ENCODE assay signal across 10 cellular contexts in the genomic region with DNA sequence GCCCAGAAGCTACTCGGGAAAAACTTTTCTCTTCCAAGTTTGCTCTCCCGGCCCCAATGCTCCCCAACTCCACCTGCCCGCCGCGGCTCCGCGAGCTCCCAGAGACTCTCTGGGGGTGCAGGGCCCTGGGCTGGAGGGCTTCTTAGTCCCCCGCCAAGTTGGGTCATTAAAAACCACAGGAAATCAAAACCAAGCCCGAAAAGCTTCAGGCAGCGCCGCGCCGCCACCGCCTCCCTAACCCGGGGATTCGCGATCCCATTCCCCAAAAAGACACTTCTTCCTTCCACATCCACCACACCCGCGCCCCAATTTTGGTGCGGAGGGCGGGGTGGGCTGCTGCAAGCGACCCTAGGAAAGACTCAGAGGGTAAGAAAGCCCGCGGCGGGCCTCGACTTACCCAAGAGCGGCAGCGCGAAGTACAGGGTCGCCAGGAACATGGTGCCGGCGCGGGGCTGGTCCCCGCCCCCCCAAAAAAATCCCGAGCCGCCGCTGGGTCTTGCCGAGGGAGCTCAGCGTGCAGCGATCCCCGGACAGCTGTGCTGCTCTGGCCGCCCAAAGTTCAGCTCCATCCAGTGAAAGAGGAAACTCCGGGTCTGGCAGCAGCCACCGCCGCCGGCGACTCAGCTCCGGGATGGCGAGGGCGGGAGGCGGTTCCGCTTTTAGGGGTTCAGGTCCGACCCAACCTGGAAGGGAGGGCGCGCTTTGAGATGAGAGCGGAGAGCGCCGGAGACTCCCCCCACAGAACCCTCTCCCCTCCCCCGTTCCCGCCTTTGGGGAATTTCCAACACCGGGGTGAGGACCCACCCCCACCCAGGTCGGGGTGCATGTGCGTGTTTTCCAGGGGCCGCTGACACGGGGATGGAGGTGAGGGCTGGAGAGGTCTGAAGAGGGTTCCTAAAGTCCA. TPM values are rescaled to one million over a fixed set of nuclear protein-coding genes. Genes with fewer than 3 reads are reported as not detected.
DNase-seq lines count a peak whose midpoint lies in the region; ATAC-seq and TF ChIP-seq lines count a peak whose summit lies in the region.
"Had no signal": no experiment of that assay in that cellular context is flagged by ENCODE, and none has a peak within 500 bp of the region (broad histone marks: within the 10 kb centered on the region; RNA-seq: fewer than 3 reads in every experiment).

No MANE protein-coding gene starts in this region.

- DNase-seq in WTC11 (ENCODE audit: low spot score): peak; percentile 37
- DNase-seq in smooth muscle cell (lab: John Stamatoyannopoulos, UW; ENCODE audit: unreplicated experiment): peak; percentile 44
- no peak for DNase-seq in NCI-H446 (lab: John Stamatoyannopoulos, UW)
- DNase-seq in COLO829 (ENCODE audit: low spot score): no peak
- DNase-seq in NCI-H82 (lab: John Stamatoyannopoulos, UW): no peak
- DNase-seq in activated CD4-positive, alpha-beta T cell treated with anti-CD3 and anti-CD28 coated beads, Interleukin-2, amount 50 U/mL, for 48 hours: no peak

- H3K27ac Mint-ChIP-seq in WTC11: no peak overlapping the region

- peak overlapping the region; percentile 99 for H3K4me2 ChIP-seq in smooth muscle cell

- peaks cover 4% of the 10 kb centered on the region for H3K4me1 ChIP-seq in iPS-15b (ENCODE audit: control insufficient read depth, insufficient read depth, low read length)
- H3K4me1 ChIP-seq in smooth muscle cell (ENCODE audit: low read depth): peaks cover 19% of the 10 kb centered on the region

- no peaks in the 10 kb centered on the region for H3F3A ChIP-seq in smooth muscle cell (ENCODE audit: low read depth)

- H3K27me3 ChIP-seq in iPS-15b (ENCODE audit: control insufficient read depth, insufficient read depth, low read length) (peaks cover 90% of the 10 kb centered on the region), smooth muscle cell (ENCODE audit: low read depth) (peaks cover 84% of the 10 kb centered on the region)

- H4K20me1 ChIP-seq in smooth muscle cell (ENCODE audit: low read depth): no peaks in the 10 kb centered on the region

- TF ChIP-seq CTCF in WTC11 (IDR thresholded peaks at IDR 0.05) (no peak), smooth muscle cell (IDR thresholded peaks at IDR 0.05; ENCODE audit: borderline replicate concordance, insufficient read depth, poor library complexity, severe bottlenecking) (no peak)

- H3K4me3 ChIP-seq in iPS-15b (ENCODE audit: low read depth, low read length) (peak overlapping the region; percentile 63), smooth muscle cell (peak overlapping the region; percentile 63)

- no peak overlapping the region for H3K27ac ChIP-seq in smooth muscle cell (ENCODE audit: low read depth)

- POLR2A ChIA-PET in WTC11 (lab: Charles Lee): no interaction called here

- peak overlapping the region; percentile 86 for H2AFZ ChIP-seq in smooth muscle cell (ENCODE audit: low read depth)

- ATAC-seq in GM18907 (IDR thresholded peaks at IDR 0.05; ENCODE audit: unreplicated experiment) (peak; percentile 22), WTC11 (peak; percentile 2)

- H3K9me3 ChIP-seq in iPS-15b (ENCODE audit: control insufficient read depth, insufficient read depth, low read length) (no peaks in the 10 kb centered on the region), smooth muscle cell (replicated peaks; ENCODE audit: low read depth) (no peaks in the 10 kb centered on the region)

- no peaks in the 10 kb centered on the region for H3K36me3 Mint-ChIP-seq in WTC11

- no peaks in the 10 kb centered on the region for H3K9me3 Mint-ChIP-seq in WTC11

- H3K27me3 Mint-ChIP-seq in WTC11 (ENCODE audit: low read depth): peaks cover 97% of the 10 kb centered on the region

- H3K4me1 Mint-ChIP-seq in WTC11: peaks cover 12% of the 10 kb centered on the region

- H3K9ac ChIP-seq in iPS-15b (ENCODE audit: low read depth, low read length) (no peak overlapping the region), smooth muscle cell (ENCODE audit: low read depth) (no peak overlapping the region)

- H3K79me2 ChIP-seq in smooth muscle cell (ENCODE audit: low read depth): no peaks in the 10 kb centered on the region

- H3K36me3 ChIP-seq in iPS-15b (ENCODE audit: control insufficient read depth, insufficient read depth, low read length) (no peaks in the 10 kb centered on the region), smooth muscle cell (ENCODE audit: low read depth) (no peaks in the 10 kb centered on the region)

- WGBS in smooth muscle cell (ENCODE audit: low lambda C conversion rate): under 1% methylated on average over 60 of the region's 65 CpGs

- CTCF ChIA-PET in WTC11 (lab: Charles Lee): interaction anchor here (1.0 to 2.0 kb wide), 8 partner anchors 16 to 840 kb away, joined by 3 to 7 read pairs (median 4); no protein-coding TSS in a partner anchor

- peak overlapping the region; percentile 88 for H3K4me3 Mint-ChIP-seq in WTC11

TF ChIP-seq in WTC11, 78 proteins besides CTCF, POLR2A, EP300 and RAD21:
- TF ChIP-seq ESRRA (CRISPR knock-in tag; IDR thresholded peaks at IDR 0.05; ENCODE audit: borderline replicate concordance) (0 out of 2 replicates have a peak, but pooled peaks have one; percentile 22), TEAD4 (CRISPR knock-in tag; IDR thresholded peaks at IDR 0.05) (no peak), ZNF317 (CRISPR knock-in tag; IDR thresholded peaks at IDR 0.05; ENCODE audit: borderline replicate concordance, low read depth) (no peak), MYBL2 (CRISPR knock-in tag; IDR thresholded peaks at IDR 0.05) (no peak), TCF7 (CRISPR knock-in tag; IDR thresholded peaks at IDR 0.05; ENCODE audit: low read depth) (no peak), ATF1 (CRISPR knock-in tag; IDR thresholded peaks at IDR 0.05) (no peak), TEAD1 (CRISPR knock-in tag; IDR thresholded peaks at IDR 0.05) (no peak)
- TF ChIP-seq, protein P1, sequence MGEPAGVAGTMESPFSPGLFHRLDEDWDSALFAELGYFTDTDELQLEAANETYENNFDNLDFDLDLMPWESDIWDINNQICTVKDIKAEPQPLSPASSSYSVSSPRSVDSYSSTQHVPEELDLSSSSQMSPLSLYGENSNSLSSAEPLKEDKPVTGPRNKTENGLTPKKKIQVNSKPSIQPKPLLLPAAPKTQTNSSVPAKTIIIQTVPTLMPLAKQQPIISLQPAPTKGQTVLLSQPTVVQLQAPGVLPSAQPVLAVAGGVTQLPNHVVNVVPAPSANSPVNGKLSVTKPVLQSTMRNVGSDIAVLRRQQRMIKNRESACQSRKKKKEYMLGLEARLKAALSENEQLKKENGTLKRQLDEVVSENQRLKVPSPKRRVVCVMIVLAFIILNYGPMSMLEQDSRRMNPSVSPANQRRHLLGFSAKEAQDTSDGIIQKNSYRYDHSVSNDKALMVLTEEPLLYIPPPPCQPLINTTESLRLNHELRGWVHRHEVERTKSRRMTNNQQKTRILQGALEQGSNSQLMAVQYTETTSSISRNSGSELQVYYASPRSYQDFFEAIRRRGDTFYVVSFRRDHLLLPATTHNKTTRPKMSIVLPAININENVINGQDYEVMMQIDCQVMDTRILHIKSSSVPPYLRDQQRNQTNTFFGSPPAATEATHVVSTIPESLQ (CRISPR knock-in tag; IDR thresholded peaks at IDR 0.05): no peak
- TF ChIP-seq, protein P2, sequence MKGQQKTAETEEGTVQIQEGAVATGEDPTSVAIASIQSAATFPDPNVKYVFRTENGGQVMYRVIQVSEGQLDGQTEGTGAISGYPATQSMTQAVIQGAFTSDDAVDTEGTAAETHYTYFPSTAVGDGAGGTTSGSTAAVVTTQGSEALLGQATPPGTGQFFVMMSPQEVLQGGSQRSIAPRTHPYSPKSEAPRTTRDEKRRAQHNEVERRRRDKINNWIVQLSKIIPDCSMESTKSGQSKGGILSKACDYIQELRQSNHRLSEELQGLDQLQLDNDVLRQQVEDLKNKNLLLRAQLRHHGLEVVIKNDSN (CRISPR knock-in tag; IDR thresholded peaks at IDR 0.05): 0 out of 2 replicates have a peak, but pooled peaks have one; percentile 10
- TF ChIP-seq, protein P3, sequence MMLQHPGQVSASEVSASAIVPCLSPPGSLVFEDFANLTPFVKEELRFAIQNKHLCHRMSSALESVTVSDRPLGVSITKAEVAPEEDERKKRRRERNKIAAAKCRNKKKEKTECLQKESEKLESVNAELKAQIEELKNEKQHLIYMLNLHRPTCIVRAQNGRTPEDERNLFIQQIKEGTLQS (CRISPR knock-in tag; conservative IDR thresholded peaks at IDR 0.05): no peak
TF ChIP-seq in WTC11: peak in this region for 2.

RNA-seq across cellular contexts. Expression of a gene that starts 1.2 kb away (rescaled TPM):
- 4.4 to 6.1 TPM (median 5.1 TPM) in 3 replicates for total RNA-seq in WTC11 (2021)
- total RNA-seq in smooth muscle cell: 1.9 and 3.1 TPM in 2 replicates
- polyA plus RNA-seq in smooth muscle cell: 1.2 and 1.3 TPM in 2 replicates
- total RNA-seq: activated CD8-positive, alpha-beta memory T cell treated with anti-CD3 and anti-CD28 coated beads for 36 hours had no signal

RNA-seq across cellular contexts. Expression of a gene that starts 52.4 kb away (rescaled TPM):
- total RNA-seq in WTC11 (2021) (1.8 to 3.0 TPM (median 2.0 TPM) in 3 replicates), smooth muscle cell (not detected in 2 replicates)
- polyA plus RNA-seq in smooth muscle cell: not detected in 2 replicates
- total RNA-seq: activated CD8-positive, alpha-beta memory T cell treated with anti-CD3 and anti-CD28 coated beads for 36 hours; renal cortical epithelial cell had no signal

Comparison
In these comparisons a context has a peak if more than half of its experiments do, and no peak if none do; other contexts are left out.
1. DNase-seq: peak in WTC11 (single experiment) and smooth muscle cell (single experiment); none in NCI-H446 (0 of 2), COLO829 (single experiment), NCI-H82 (single experiment) and activated CD4-positive, alpha-beta T cell treated with anti-CD3 and anti-CD28 coated beads, Interleukin-2, amount 50 U/mL, for 48 hours (0 of 2).